25 cellular contexts compared by ENCODE assay signal in the genomic region with DNA sequence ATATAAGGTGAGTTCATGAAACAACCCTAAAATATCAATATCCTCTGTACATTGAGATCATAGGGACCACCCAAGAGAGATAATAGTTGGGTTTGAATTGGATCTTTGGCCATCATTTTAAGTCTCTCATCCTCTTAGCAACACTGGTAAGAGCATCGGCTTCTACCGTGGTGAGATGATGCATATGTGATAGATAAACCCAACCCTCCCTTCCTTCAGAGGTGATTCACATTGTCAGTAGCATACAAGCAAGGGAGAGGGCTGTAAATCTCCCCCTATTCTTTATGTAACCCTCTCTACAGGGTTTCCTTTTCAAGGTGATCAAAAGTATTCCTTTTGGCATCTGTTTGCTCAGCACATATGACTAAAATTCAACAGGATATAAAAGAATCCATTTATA.
"Had no signal": no experiment of that assay in that cellular context is flagged by ENCODE, and none has a peak within 500 bp of the region (broad histone marks: within the 10 kb centered on the region; RNA-seq: fewer than 3 reads in every experiment).

No MANE protein-coding gene starts in this region.

- H3K27me3 Mint-ChIP-seq: activated B cell treated with CpG ODN at 0.5 μM for 24 hours; activated CD4-positive, alpha-beta memory T cell treated with anti-CD3 and anti-CD28 coated beads, Interleukin-2, amount 10 ng/mL, durations not matched to agents 7 days and 5 days; activated CD4-positive, alpha-beta T cell treated with anti-CD3 and anti-CD28 coated beads, Interleukin-2, amount 10 ng/mL, durations not matched to agents 24 days and 14 days; activated CD8-positive, alpha-beta memory T cell treated with anti-CD3 and anti-CD28 coated beads, Interleukin-2, amount 10 ng/mL, durations not matched to agents 7 days and 5 days; activated naive CD4-positive, alpha-beta T cell treated with anti-CD3 and anti-CD28 coated beads, Interleukin-2, amount 10 ng/mL, durations not matched to agents 7 days and 5 days; natural killer cell treated with Interleukin-12 subunit alpha and Interleukin-12 subunit beta and Interleukin-15 and Interleukin-18, amount 100 ng/mL, for 72 hours had no signal

- H3K27me3 ChIP-seq: adrenal gland, body of pancreas, esophagus squamous epithelium, left lung, right atrium auricular region, suprapubic skin, tibial nerve had no signal

- H3K27ac Mint-ChIP-seq: activated B cell treated with CpG ODN at 0.5 μM for 24 hours; activated CD4-positive, alpha-beta memory T cell treated with anti-CD3 and anti-CD28 coated beads, Interleukin-2, amount 10 ng/mL, durations not matched to agents 7 days and 5 days; activated CD4-positive, alpha-beta T cell treated with anti-CD3 and anti-CD28 coated beads, Interleukin-2, amount 10 ng/mL, durations not matched to agents 24 days and 14 days; activated CD8-positive, alpha-beta memory T cell treated with anti-CD3 and anti-CD28 coated beads, Interleukin-2, amount 10 ng/mL, durations not matched to agents 7 days and 5 days; activated naive CD4-positive, alpha-beta T cell treated with anti-CD3 and anti-CD28 coated beads, Interleukin-2, amount 10 ng/mL, durations not matched to agents 7 days and 5 days; natural killer cell treated with Interleukin-12 subunit alpha and Interleukin-12 subunit beta and Interleukin-15 and Interleukin-18, amount 100 ng/mL, for 72 hours; T-helper 1 cell treated with Interleukin-12 subunit alpha and Interleukin-12 subunit beta and Interleukin-4 antibody, amounts not matched to agents 30 μg/mL and 1 μg/mL, for 36 hours had no signal

- DNase-seq: activated B cell treated with CpG ODN at 0.5 μM for 24 hours; activated CD4-positive, alpha-beta memory T cell treated with anti-CD3 and anti-CD28 coated beads, Interleukin-2, amount 10 ng/mL, durations not matched to agents 7 days and 5 days; activated CD4-positive, alpha-beta T cell treated with anti-CD3 and anti-CD28 coated beads, Interleukin-2, amount 10 ng/mL, durations not matched to agents 24 days and 14 days; activated CD8-positive, alpha-beta memory T cell treated with anti-CD3 and anti-CD28 coated beads, Interleukin-2, amount 10 ng/mL, durations not matched to agents 7 days and 5 days; activated gamma-delta T cell; activated naive CD4-positive, alpha-beta T cell treated with anti-CD3 and anti-CD28 coated beads, Interleukin-2, amount 10 ng/mL, durations not matched to agents 7 days and 5 days; adrenal gland; aorta; body of pancreas; effector CD8-positive, alpha-beta T cell; esophagus squamous epithelium; kidney glomerular epithelial cell; left lung; lower lobe of right lung; mesenchymal stem cell; stimulated activated CD4-positive, alpha-beta T cell treated with anti-CD3 and anti-CD28 coated beads, Interleukin-15, amount 100 ng/mL, for 24 hours; stimulated activated CD4-positive, alpha-beta T cell treated with anti-CD3 and anti-CD28 coated beads, Interleukin-2, amount 100 ng/mL, for 24 hours; stimulated activated naive CD4-positive, alpha-beta T cell; T1000 had no signal

- H3K9me3 Mint-ChIP-seq: activated B cell treated with CpG ODN at 0.5 μM for 24 hours; activated CD4-positive, alpha-beta memory T cell treated with anti-CD3 and anti-CD28 coated beads, Interleukin-2, amount 10 ng/mL, durations not matched to agents 7 days and 5 days; activated CD4-positive, alpha-beta T cell treated with anti-CD3 and anti-CD28 coated beads, Interleukin-2, amount 10 ng/mL, durations not matched to agents 24 days and 14 days; activated naive CD4-positive, alpha-beta T cell treated with anti-CD3 and anti-CD28 coated beads, Interleukin-2, amount 10 ng/mL, durations not matched to agents 7 days and 5 days; natural killer cell treated with Interleukin-12 subunit alpha and Interleukin-12 subunit beta and Interleukin-15 and Interleukin-18, amount 100 ng/mL, for 72 hours; T-helper 1 cell treated with Interleukin-12 subunit alpha and Interleukin-12 subunit beta and Interleukin-4 antibody, amounts not matched to agents 30 μg/mL and 1 μg/mL, for 36 hours had no signal

- H3K9me3 ChIP-seq: adrenal gland, body of pancreas, esophagus squamous epithelium, left lung, lower lobe of right lung, right atrium auricular region, suprapubic skin, tibial nerve had no signal

- H3K36me3 Mint-ChIP-seq: natural killer cell treated with Interleukin-12 subunit alpha and Interleukin-12 subunit beta and Interleukin-15 and Interleukin-18, amount 100 ng/mL, for 72 hours had no signal

- H3K4me1 ChIP-seq: adrenal gland, body of pancreas, esophagus squamous epithelium, left lung, lower lobe of right lung, right atrium auricular region, suprapubic skin had no signal

- H3K36me3 ChIP-seq: adrenal gland, esophagus squamous epithelium, left lung, lower lobe of right lung, right atrium auricular region, suprapubic skin, tibial nerve had no signal

- H3K27ac ChIP-seq: adrenal gland, body of pancreas, epithelial cell of prostate, esophagus squamous epithelium, left lung, lower lobe of right lung, right atrium auricular region, suprapubic skin, tibial nerve had no signal

- H3K4me3 ChIP-seq: adrenal gland, body of pancreas, esophagus squamous epithelium, left lung, lower lobe of right lung, right atrium auricular region, suprapubic skin, tibial nerve had no signal

- H3K4me3 Mint-ChIP-seq: activated B cell treated with CpG ODN at 0.5 μM for 24 hours; activated CD4-positive, alpha-beta memory T cell treated with anti-CD3 and anti-CD28 coated beads, Interleukin-2, amount 10 ng/mL, durations not matched to agents 7 days and 5 days; activated CD4-positive, alpha-beta T cell treated with anti-CD3 and anti-CD28 coated beads, Interleukin-2, amount 10 ng/mL, durations not matched to agents 24 days and 14 days; activated CD8-positive, alpha-beta memory T cell treated with anti-CD3 and anti-CD28 coated beads, Interleukin-2, amount 10 ng/mL, durations not matched to agents 7 days and 5 days; activated naive CD4-positive, alpha-beta T cell treated with anti-CD3 and anti-CD28 coated beads, Interleukin-2, amount 10 ng/mL, durations not matched to agents 7 days and 5 days; natural killer cell treated with Interleukin-12 subunit alpha and Interleukin-12 subunit beta and Interleukin-15 and Interleukin-18, amount 100 ng/mL, for 72 hours; T-helper 1 cell treated with Interleukin-12 subunit alpha and Interleukin-12 subunit beta and Interleukin-4 antibody, amounts not matched to agents 30 μg/mL and 1 μg/mL, for 36 hours had no signal

- ATAC-seq: activated CD8-positive, alpha-beta memory T cell treated with anti-CD3 and anti-CD28 coated beads, Interleukin-2, amount 10 ng/mL, durations not matched to agents 7 days and 5 days; body of pancreas; left lung; lower lobe of right lung; natural killer cell treated with Interleukin-12 subunit alpha and Interleukin-12 subunit beta and Interleukin-15 and Interleukin-18, amount 100 ng/mL, for 72 hours had no signal
